In genomic region chr22:21951931-21952465, GRCh38 we compare ENCODE assay signal across 8 cellular contexts. TPM values are rescaled to one million over a fixed set of nuclear protein-coding genes. Genes with fewer than 3 reads are reported as not detected.
DNase-seq lines count a peak whose midpoint lies in the region; ATAC-seq and TF ChIP-seq lines count a peak whose summit lies in the region.

No MANE protein-coding gene starts in this region.

- H3K4me3 ChIP-seq in SJCRH30 (peak overlapping the region; percentile 67), left lung (peak overlapping the region; percentile 59 to 75)

- H3K36me3 Mint-ChIP-seq in central memory CD8-positive, alpha-beta T cell (ENCODE audit: insufficient read depth) = peaks cover 12% of the 10 kb centered on the region

- peak overlapping the region; percentile 77 for H3K4me3 Mint-ChIP-seq in central memory CD8-positive, alpha-beta T cell
- H3K4me3 Mint-ChIP-seq in stimulated activated naive CD8-positive, alpha-beta T cell treated with anti-CD3 and anti-CD28 coated beads, Interleukin-15, amount 100 ng/mL, for 72 hours = peak overlapping the region; percentile 91 to 95

- H3K27me3 Mint-ChIP-seq in central memory CD8-positive, alpha-beta T cell = no peaks in the 10 kb centered on the region
- no peaks in the 10 kb centered on the region for H3K27me3 Mint-ChIP-seq in stimulated activated naive CD8-positive, alpha-beta T cell treated with anti-CD3 and anti-CD28 coated beads, Interleukin-15, amount 100 ng/mL, for 72 hours

- peaks cover 43% of the 10 kb centered on the region for H3K4me1 Mint-ChIP-seq in central memory CD8-positive, alpha-beta T cell
- H3K4me1 Mint-ChIP-seq in stimulated activated naive CD8-positive, alpha-beta T cell treated with anti-CD3 and anti-CD28 coated beads, Interleukin-15, amount 100 ng/mL, for 72 hours = peaks cover 42% of the 10 kb centered on the region

- H3K27me3 ChIP-seq in SJCRH30 = no peaks in the 10 kb centered on the region
- no peaks in the 10 kb centered on the region for H3K27me3 ChIP-seq in left lung

- no peaks in the 10 kb centered on the region for H3K9me3 Mint-ChIP-seq in central memory CD8-positive, alpha-beta T cell
- no peaks in the 10 kb centered on the region for H3K9me3 Mint-ChIP-seq in stimulated activated naive CD8-positive, alpha-beta T cell treated with anti-CD3 and anti-CD28 coated beads, Interleukin-15, amount 100 ng/mL, for 72 hours

- no peaks in the 10 kb centered on the region for H3K36me3 ChIP-seq in SJCRH30
- no peaks in the 10 kb centered on the region for H3K36me3 ChIP-seq in left lung

- H3K9me3 ChIP-seq in SJCRH30 (replicated peaks) = no peaks in the 10 kb centered on the region
- no peaks in the 10 kb centered on the region for H3K9me3 ChIP-seq in left lung

- no peak for ATAC-seq in central memory CD8-positive, alpha-beta T cell (replicated peaks; ENCODE audit: extremely low read depth, poor library complexity, severe bottlenecking)
- ATAC-seq in left lung = peak; percentile 69
- ATAC-seq in stimulated activated naive CD8-positive, alpha-beta T cell treated with anti-CD3 and anti-CD28 coated beads, Interleukin-15, amount 100 ng/mL, for 72 hours = peak; percentile 51

- intact Hi-C loops in left lung (cut with DNase I) = no loop called here

- peak overlapping the region; percentile 79 for H3K27ac ChIP-seq in SJCRH30
- peak overlapping the region; percentile 19 to 98 for H3K27ac ChIP-seq in left lung

- TF ChIP-seq CTCF in left lung (IDR thresholded peaks at IDR 0.05) = no peak

- H3K27ac Mint-ChIP-seq in central memory CD8-positive, alpha-beta T cell (ENCODE audit: low read depth) = peak overlapping the region; percentile 53
- H3K27ac Mint-ChIP-seq in stimulated activated naive CD8-positive, alpha-beta T cell treated with anti-CD3 and anti-CD28 coated beads, Interleukin-15, amount 100 ng/mL, for 72 hours = peak overlapping the region in 1 of 2 donors; percentile 68

- DNase-seq in activated gamma-delta T cell treated with Interleukin-2 at 50 U/mL for 16 hours = peak; percentile 15
- DNase-seq in activated gamma-delta T cell (lab: John Stamatoyannopoulos, UW) = no peak
- peak; percentile 87 to 89 for DNase-seq in SJCRH30
- DNase-seq in central memory CD8-positive, alpha-beta T cell (ENCODE audit: low spot score in 2 of 2) = no peak
- peak; percentile 49 to 88 for DNase-seq in left lung
- peak; percentile 33 to 34 for DNase-seq in stimulated activated naive CD8-positive, alpha-beta T cell treated with anti-CD3 and anti-CD28 coated beads, Interleukin-15, amount 100 ng/mL, for 72 hours
- no peak for DNase-seq in NCI-H128 (lab: John Stamatoyannopoulos, UW; ENCODE audit: unreplicated experiment)
- DNase-seq in NCI-H524 treated with DMSO at 0.1 percent for 48 hours (lab: John Stamatoyannopoulos, UW) = no peak

- peaks cover 5% of the 10 kb centered on the region; the same call in 1 of the 2 replicates for H3K4me1 ChIP-seq in SJCRH30
- peaks cover 17 to 57% of the 10 kb centered on the region in 2 donors for H3K4me1 ChIP-seq in left lung

RNA-seq across cellular contexts. Expression of gene PPM1F, which starts 0.7 kb away (rescaled TPM):
- 47.8 and 49.4 TPM in 2 replicates for total RNA-seq in SJCRH30 (2014; rRNA removed; shearing (Covaris generic))
- total RNA-seq in left lung = 10 to 100 TPM; 31.0 to 55.8 TPM

RNA-seq across cellular contexts. Expression of gene TOP3B, which starts 30.6 kb away (rescaled TPM):
- 28.5 and 33.8 TPM in 2 replicates for total RNA-seq in SJCRH30 (2014; rRNA removed; shearing (Covaris generic))
- total RNA-seq in left lung = 10 to 100 TPM; 22.5 to 33.6 TPM

Comparison
In these comparisons a context has a peak if more than half of its experiments do, and no peak if none do; other contexts are left out.
1. DNase-seq: peak in activated gamma-delta T cell treated with Interleukin-2 at 50 U/mL for 16 hours (single experiment), SJCRH30 (2 of 2), left lung (2 of 2) and stimulated activated naive CD8-positive, alpha-beta T cell treated with anti-CD3 and anti-CD28 coated beads, Interleukin-15, amount 100 ng/mL, for 72 hours (2 of 2); none in activated gamma-delta T cell (single experiment), central memory CD8-positive, alpha-beta T cell (0 of 2), NCI-H128 (single experiment) and NCI-H524 treated with DMSO at 0.1 percent for 48 hours (single experiment).